ENCODE assay signal across 25 cellular contexts in genomic region chr20:53245581-53245980, GRCh38.
"Had no signal": no experiment of that assay in that cellular context is flagged by ENCODE, and none has a peak within 500 bp of the region (broad histone marks: within the 10 kb centered on the region; RNA-seq: fewer than 3 reads in every experiment).

No MANE protein-coding gene starts in this region.

- H3K36me3 Mint-ChIP-seq: activated naive CD4-positive, alpha-beta T cell treated with anti-CD3 and anti-CD28 coated beads, Interleukin-2, amount 10 ng/mL, durations not matched to agents 7 days and 5 days; activated naive CD8-positive, alpha-beta T cell treated with anti-CD3 and anti-CD28 coated beads, Interleukin-2, amount 10 ng/mL, durations not matched to agents 7 days and 5 days; brain; stimulated activated memory B cell treated with anti-CD40 and anti-IgM and Interleukin-4, amounts not matched to agents 10 μg/mL and 1 μg/mL and 100 μg/mL, for 72 hours had no signal

- H3K27ac Mint-ChIP-seq: activated naive CD4-positive, alpha-beta T cell treated with anti-CD3 and anti-CD28 coated beads, Interleukin-2, amount 10 ng/mL, durations not matched to agents 7 days and 5 days; activated naive CD8-positive, alpha-beta T cell treated with anti-CD3 and anti-CD28 coated beads, Interleukin-2, amount 10 ng/mL, durations not matched to agents 7 days and 5 days; activated T-cell treated with anti-CD3 and anti-CD28 coated beads, Interleukin-2, amount 50 U/mL, for 24 hours; brain; stimulated activated memory B cell treated with anti-CD40 and anti-IgM and Interleukin-4, amounts not matched to agents 10 μg/mL and 1 μg/mL and 100 μg/mL, for 72 hours; stimulated activated naive CD8-positive, alpha-beta T cell treated with anti-CD3 and anti-CD28 coated beads, Interleukin-15, amount 100 ng/mL, for 72 hours had no signal

- H3K9me3 Mint-ChIP-seq: activated naive CD4-positive, alpha-beta T cell treated with anti-CD3 and anti-CD28 coated beads, Interleukin-2, amount 10 ng/mL, durations not matched to agents 7 days and 5 days; activated naive CD8-positive, alpha-beta T cell treated with anti-CD3 and anti-CD28 coated beads, Interleukin-2, amount 10 ng/mL, durations not matched to agents 7 days and 5 days; activated T-cell treated with anti-CD3 and anti-CD28 coated beads, Interleukin-2, amount 50 U/mL, for 24 hours; stimulated activated naive CD8-positive, alpha-beta T cell treated with anti-CD3 and anti-CD28 coated beads, Interleukin-15, amount 100 ng/mL, for 72 hours had no signal

- DNase-seq: activated CD4-positive, alpha-beta T cell treated with anti-CD3 and anti-CD28 coated beads for 48 hours; activated CD4-positive, alpha-beta T cell treated with anti-CD3 and anti-CD28 coated beads, Interleukin-2, amount 50 U/mL, for 48 hours; activated CD8-positive, alpha-beta memory T cell treated with anti-CD3 and anti-CD28 coated beads, Interleukin-2, amount 50 U/mL, for 4 hours; activated gamma-delta T cell; activated naive CD4-positive, alpha-beta T cell treated with anti-CD3 and anti-CD28 coated beads, Interleukin-2, amount 10 ng/mL, durations not matched to agents 7 days and 5 days; activated naive CD8-positive, alpha-beta T cell treated with anti-CD3 and anti-CD28 coated beads, Interleukin-2, amount 10 ng/mL, durations not matched to agents 7 days and 5 days; activated T-cell treated with anti-CD3 and anti-CD28 coated beads, Interleukin-2, amount 50 U/mL, for 24 hours; cerebellar nuclear complex; colonic mucosa; effector CD8-positive, alpha-beta T cell; kidney glomerular epithelial cell; left lung; lower lobe of right lung; nucleus accumbens; pancreas; stimulated activated CD4-positive, alpha-beta T cell treated with anti-CD3 and anti-CD28 coated beads, Interleukin-1b, Interleukin-23, amount 100 ng/mL, for 48 hours; stimulated activated CD4-positive, alpha-beta T cell treated with anti-CD3 and anti-CD28 coated beads, Interleukin-4, amount 100 ng/mL, for 4 hours; stimulated activated CD8-positive, alpha-beta memory T cell treated with anti-CD3 and anti-CD28 coated beads, Interleukin-4, amount 100 ng/mL, for 48 hours; stimulated activated naive CD8-positive, alpha-beta T cell treated with anti-CD3 and anti-CD28 coated beads, Interleukin-15, amount 100 ng/mL, for 72 hours; substantia nigra; T-helper 9 cell; upper lobe of left lung; WERI-Rb-1 had no signal

- H3K4me1 Mint-ChIP-seq: activated naive CD4-positive, alpha-beta T cell treated with anti-CD3 and anti-CD28 coated beads, Interleukin-2, amount 10 ng/mL, durations not matched to agents 7 days and 5 days; activated naive CD8-positive, alpha-beta T cell treated with anti-CD3 and anti-CD28 coated beads, Interleukin-2, amount 10 ng/mL, durations not matched to agents 7 days and 5 days; stimulated activated memory B cell treated with anti-CD40 and anti-IgM and Interleukin-4, amounts not matched to agents 10 μg/mL and 1 μg/mL and 100 μg/mL, for 72 hours; stimulated activated naive CD8-positive, alpha-beta T cell treated with anti-CD3 and anti-CD28 coated beads, Interleukin-15, amount 100 ng/mL, for 72 hours had no signal

- H3K4me3 Mint-ChIP-seq: activated naive CD4-positive, alpha-beta T cell treated with anti-CD3 and anti-CD28 coated beads, Interleukin-2, amount 10 ng/mL, durations not matched to agents 7 days and 5 days; activated naive CD8-positive, alpha-beta T cell treated with anti-CD3 and anti-CD28 coated beads, Interleukin-2, amount 10 ng/mL, durations not matched to agents 7 days and 5 days; activated T-cell treated with anti-CD3 and anti-CD28 coated beads, Interleukin-2, amount 50 U/mL, for 24 hours; brain; stimulated activated memory B cell treated with anti-CD40 and anti-IgM and Interleukin-4, amounts not matched to agents 10 μg/mL and 1 μg/mL and 100 μg/mL, for 72 hours; stimulated activated naive CD8-positive, alpha-beta T cell treated with anti-CD3 and anti-CD28 coated beads, Interleukin-15, amount 100 ng/mL, for 72 hours had no signal

- H3K27me3 Mint-ChIP-seq: activated naive CD4-positive, alpha-beta T cell treated with anti-CD3 and anti-CD28 coated beads, Interleukin-2, amount 10 ng/mL, durations not matched to agents 7 days and 5 days; activated naive CD8-positive, alpha-beta T cell treated with anti-CD3 and anti-CD28 coated beads, Interleukin-2, amount 10 ng/mL, durations not matched to agents 7 days and 5 days had no signal
